ENCODE assay signal across 1 cellular context in the genomic region with DNA sequence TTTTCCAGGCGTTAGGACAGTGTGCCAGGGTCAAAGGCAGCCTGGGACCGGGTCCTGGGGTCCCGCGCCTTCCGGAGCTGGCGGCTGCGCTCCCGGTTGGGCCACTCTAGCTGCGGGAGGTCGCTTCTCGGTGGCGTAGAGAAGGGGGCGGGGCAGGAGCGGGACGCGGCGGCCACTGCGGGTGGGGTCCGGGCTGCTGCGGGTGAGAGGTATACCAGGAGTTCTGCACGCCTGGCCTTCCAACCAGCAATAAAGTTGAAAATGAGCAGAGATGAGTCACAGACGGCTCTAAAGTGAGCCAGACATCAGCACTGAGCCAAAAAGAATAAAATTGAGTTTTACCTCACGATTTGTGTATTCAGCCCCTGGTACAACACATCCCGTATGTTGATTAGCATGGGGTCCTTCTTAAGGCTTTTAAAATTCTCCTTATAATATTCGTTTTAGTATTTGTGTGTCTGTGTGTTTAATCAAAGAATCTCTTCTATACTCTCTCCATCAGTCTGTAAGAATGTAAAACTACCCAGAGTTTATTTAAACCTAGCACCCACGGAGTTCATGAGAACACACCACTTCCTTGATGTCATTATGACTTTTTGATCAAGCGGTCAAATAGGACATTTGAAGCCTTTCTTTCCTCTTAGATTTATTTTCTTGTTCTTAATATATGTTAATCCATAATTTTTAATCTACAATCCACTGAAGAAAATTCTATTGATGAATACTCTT.
TF ChIP-seq lines count a peak whose summit lies in the region.

TSS of gene C1GALT1C1L (minus strand) at position 108 of the 729 bp plus-strand sequence. CDS start at position 1, 107 bp downstream.

TF ChIP-seq in HepG2, 621 proteins besides CTCF, POLR2A, EP300 and RAD21 (continued from another document and continues in another):
- TF ChIP-seq, protein P1, sequence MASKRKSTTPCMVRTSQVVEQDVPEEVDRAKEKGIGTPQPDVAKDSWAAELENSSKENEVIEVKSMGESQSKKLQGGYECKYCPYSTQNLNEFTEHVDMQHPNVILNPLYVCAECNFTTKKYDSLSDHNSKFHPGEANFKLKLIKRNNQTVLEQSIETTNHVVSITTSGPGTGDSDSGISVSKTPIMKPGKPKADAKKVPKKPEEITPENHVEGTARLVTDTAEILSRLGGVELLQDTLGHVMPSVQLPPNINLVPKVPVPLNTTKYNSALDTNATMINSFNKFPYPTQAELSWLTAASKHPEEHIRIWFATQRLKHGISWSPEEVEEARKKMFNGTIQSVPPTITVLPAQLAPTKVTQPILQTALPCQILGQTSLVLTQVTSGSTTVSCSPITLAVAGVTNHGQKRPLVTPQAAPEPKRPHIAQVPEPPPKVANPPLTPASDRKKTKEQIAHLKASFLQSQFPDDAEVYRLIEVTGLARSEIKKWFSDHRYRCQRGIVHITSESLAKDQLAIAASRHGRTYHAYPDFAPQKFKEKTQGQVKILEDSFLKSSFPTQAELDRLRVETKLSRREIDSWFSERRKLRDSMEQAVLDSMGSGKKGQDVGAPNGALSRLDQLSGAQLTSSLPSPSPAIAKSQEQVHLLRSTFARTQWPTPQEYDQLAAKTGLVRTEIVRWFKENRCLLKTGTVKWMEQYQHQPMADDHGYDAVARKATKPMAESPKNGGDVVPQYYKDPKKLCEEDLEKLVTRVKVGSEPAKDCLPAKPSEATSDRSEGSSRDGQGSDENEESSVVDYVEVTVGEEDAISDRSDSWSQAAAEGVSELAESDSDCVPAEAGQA (IDR thresholded peaks at IDR 0.05; ENCODE audit: low read depth): 0 out of 2 replicates have a peak, but pooled peaks have one; percentile 23
- TF ChIP-seq, protein P1 (CRISPR knock-in tag; IDR thresholded peaks at IDR 0.05; ENCODE audit: borderline replicate concordance): no peak
- TF ChIP-seq TBL1XR1 (IDR thresholded peaks at IDR 0.05; ENCODE audit: borderline replicate concordance, low read length, partially characterized antibody) (no peak), SP2 (CRISPR knock-in tag; IDR thresholded peaks at IDR 0.05) (no peak), MEF2D (CRISPR knock-in tag; IDR thresholded peaks at IDR 0.05) (no peak), PPARG (CRISPR knock-in tag; conservative IDR thresholded peaks at IDR 0.05) (no peak), HHEX (CRISPR knock-in tag; IDR thresholded peaks at IDR 0.05) (no peak), SRSF4 (IDR thresholded peaks at IDR 0.05; ENCODE audit: low read depth, low read length, poor library complexity, severe bottlenecking) (no peak), ZNF350 (CRISPR knock-in tag; IDR thresholded peaks at IDR 0.05; ENCODE audit: borderline replicate concordance, low read depth) (peak; percentile 83; the same call in 1 of the 2 replicates), ZNF460 (CRISPR knock-in tag; IDR thresholded peaks at IDR 0.05; ENCODE audit: borderline replicate concordance) (no peak), ZNF703 (CRISPR knock-in tag; IDR thresholded peaks at IDR 0.05; ENCODE audit: borderline replicate concordance) (no peak), KLF9 (CRISPR knock-in tag; IDR thresholded peaks at IDR 0.05; ENCODE audit: low read depth) (0 out of 2 replicates have a peak, but pooled peaks have one; percentile 24), SCMH1 (CRISPR knock-in tag; IDR thresholded peaks at IDR 0.05; ENCODE audit: borderline replicate concordance) (no peak), THAP8 (CRISPR knock-in tag; IDR thresholded peaks at IDR 0.05; ENCODE audit: borderline replicate concordance) (no peak), BORCS8-MEF2B (CRISPR knock-in tag; IDR thresholded peaks at IDR 0.05) (peak; percentile 89), NR2C2 (CRISPR knock-in tag; IDR thresholded peaks at IDR 0.05; ENCODE audit: borderline replicate concordance) (peak; percentile 86), ZNF251 (CRISPR knock-in tag; IDR thresholded peaks at IDR 0.05) (no peak), ETV5 (CRISPR knock-in tag; IDR thresholded peaks at IDR 0.05; ENCODE audit: borderline replicate concordance) (peak; percentile 77; the same call in 1 of the 2 replicates), TRIM24 (CRISPR knock-in tag; IDR thresholded peaks at IDR 0.05) (no peak), THAP11 (CRISPR knock-in tag; IDR thresholded peaks at IDR 0.05) (peak; percentile 86), ZSCAN21 (CRISPR knock-in tag; IDR thresholded peaks at IDR 0.05; ENCODE audit: borderline replicate concordance) (no peak), ATM (IDR thresholded peaks at IDR 0.05; ENCODE audit: borderline replicate concordance) (no peak), ZBTB42 (CRISPR knock-in tag; IDR thresholded peaks at IDR 0.05) (no peak), JARID2 (CRISPR knock-in tag; IDR thresholded peaks at IDR 0.05; ENCODE audit: insufficient replicate concordance) (no peak), ZNF761 (CRISPR knock-in tag; conservative IDR thresholded peaks at IDR 0.05) (0 out of 2 replicates have a peak, but pooled peaks have one; percentile 9), ZNF660 (CRISPR knock-in tag; IDR thresholded peaks at IDR 0.05; ENCODE audit: borderline replicate concordance, low read depth) (no peak), FOSL2 (CRISPR knock-in tag; IDR thresholded peaks at IDR 0.05) (peak; percentile 55), ZNF556 (CRISPR knock-in tag; IDR thresholded peaks at IDR 0.05; ENCODE audit: borderline replicate concordance) (peak; percentile 61; the same call in 1 of the 2 replicates)
- TF ChIP-seq, protein P2, sequence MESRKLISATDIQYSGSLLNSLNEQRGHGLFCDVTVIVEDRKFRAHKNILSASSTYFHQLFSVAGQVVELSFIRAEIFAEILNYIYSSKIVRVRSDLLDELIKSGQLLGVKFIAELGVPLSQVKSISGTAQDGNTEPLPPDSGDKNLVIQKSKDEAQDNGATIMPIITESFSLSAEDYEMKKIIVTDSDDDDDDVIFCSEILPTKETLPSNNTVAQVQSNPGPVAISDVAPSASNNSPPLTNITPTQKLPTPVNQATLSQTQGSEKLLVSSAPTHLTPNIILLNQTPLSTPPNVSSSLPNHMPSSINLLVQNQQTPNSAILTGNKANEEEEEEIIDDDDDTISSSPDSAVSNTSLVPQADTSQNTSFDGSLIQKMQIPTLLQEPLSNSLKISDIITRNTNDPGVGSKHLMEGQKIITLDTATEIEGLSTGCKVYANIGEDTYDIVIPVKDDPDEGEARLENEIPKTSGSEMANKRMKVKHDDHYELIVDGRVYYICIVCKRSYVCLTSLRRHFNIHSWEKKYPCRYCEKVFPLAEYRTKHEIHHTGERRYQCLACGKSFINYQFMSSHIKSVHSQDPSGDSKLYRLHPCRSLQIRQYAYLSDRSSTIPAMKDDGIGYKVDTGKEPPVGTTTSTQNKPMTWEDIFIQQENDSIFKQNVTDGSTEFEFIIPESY (CRISPR knock-in tag; IDR thresholded peaks at IDR 0.05): peak; percentile 65; the same call in 1 of the 2 replicates
- TF ChIP-seq, protein P3, sequence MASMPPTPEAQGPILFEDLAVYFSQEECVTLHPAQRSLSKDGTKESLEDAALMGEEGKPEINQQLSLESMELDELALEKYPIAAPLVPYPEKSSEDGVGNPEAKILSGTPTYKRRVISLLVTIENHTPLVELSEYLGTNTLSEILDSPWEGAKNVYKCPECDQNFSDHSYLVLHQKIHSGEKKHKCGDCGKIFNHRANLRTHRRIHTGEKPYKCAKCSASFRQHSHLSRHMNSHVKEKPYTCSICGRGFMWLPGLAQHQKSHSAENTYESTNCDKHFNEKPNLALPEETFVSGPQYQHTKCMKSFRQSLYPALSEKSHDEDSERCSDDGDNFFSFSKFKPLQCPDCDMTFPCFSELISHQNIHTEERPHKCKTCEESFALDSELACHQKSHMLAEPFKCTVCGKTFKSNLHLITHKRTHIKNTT (CRISPR knock-in tag; IDR thresholded peaks at IDR 0.05): no peak
- TF ChIP-seq, protein P4, sequence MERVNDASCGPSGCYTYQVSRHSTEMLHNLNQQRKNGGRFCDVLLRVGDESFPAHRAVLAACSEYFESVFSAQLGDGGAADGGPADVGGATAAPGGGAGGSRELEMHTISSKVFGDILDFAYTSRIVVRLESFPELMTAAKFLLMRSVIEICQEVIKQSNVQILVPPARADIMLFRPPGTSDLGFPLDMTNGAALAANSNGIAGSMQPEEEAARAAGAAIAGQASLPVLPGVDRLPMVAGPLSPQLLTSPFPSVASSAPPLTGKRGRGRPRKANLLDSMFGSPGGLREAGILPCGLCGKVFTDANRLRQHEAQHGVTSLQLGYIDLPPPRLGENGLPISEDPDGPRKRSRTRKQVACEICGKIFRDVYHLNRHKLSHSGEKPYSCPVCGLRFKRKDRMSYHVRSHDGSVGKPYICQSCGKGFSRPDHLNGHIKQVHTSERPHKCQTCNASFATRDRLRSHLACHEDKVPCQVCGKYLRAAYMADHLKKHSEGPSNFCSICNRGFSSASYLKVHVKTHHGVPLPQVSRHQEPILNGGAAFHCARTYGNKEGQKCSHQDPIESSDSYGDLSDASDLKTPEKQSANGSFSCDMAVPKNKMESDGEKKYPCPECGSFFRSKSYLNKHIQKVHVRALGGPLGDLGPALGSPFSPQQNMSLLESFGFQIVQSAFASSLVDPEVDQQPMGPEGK (CRISPR knock-in tag; IDR thresholded peaks at IDR 0.05): peak; percentile 71
- TF ChIP-seq, protein P5, sequence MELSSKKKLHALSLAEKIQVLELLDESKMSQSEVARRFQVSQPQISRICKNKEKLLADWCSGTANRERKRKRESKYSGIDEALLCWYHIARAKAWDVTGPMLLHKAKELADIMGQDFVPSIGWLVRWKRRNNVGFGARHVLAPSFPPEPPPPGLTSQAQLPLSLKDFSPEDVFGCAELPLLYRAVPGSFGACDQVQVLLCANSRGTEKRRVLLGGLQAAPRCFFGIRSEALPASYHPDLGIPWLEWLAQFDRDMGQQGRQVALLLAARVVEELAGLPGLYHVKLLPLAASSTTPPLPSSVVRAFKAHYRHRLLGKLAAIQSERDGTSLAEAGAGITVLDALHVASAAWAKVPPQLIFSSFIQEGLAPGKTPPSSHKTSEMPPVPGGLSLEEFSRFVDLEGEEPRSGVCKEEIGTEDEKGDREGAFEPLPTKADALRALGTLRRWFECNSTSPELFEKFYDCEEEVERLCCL (CRISPR knock-in tag; IDR thresholded peaks at IDR 0.05; ENCODE audit: borderline replicate concordance): no peak
- TF ChIP-seq, protein P6, sequence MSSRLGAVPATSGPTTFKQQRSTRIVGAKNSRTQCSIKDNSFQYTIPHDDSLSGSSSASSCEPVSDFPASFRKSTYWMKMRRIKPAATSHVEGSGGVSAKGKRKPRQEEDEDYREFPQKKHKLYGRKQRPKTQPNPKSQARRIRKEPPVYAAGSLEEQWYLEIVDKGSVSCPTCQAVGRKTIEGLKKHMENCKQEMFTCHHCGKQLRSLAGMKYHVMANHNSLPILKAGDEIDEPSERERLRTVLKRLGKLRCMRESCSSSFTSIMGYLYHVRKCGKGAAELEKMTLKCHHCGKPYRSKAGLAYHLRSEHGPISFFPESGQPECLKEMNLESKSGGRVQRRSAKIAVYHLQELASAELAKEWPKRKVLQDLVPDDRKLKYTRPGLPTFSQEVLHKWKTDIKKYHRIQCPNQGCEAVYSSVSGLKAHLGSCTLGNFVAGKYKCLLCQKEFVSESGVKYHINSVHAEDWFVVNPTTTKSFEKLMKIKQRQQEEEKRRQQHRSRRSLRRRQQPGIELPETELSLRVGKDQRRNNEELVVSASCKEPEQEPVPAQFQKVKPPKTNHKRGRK (CRISPR knock-in tag; IDR thresholded peaks at IDR 0.05): no peak
- TF ChIP-seq, protein P7, sequence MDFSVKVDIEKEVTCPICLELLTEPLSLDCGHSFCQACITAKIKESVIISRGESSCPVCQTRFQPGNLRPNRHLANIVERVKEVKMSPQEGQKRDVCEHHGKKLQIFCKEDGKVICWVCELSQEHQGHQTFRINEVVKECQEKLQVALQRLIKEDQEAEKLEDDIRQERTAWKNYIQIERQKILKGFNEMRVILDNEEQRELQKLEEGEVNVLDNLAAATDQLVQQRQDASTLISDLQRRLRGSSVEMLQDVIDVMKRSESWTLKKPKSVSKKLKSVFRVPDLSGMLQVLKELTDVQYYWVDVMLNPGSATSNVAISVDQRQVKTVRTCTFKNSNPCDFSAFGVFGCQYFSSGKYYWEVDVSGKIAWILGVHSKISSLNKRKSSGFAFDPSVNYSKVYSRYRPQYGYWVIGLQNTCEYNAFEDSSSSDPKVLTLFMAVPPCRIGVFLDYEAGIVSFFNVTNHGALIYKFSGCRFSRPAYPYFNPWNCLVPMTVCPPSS (IDR thresholded peaks at IDR 0.05): no peak
